In the genomic region with DNA sequence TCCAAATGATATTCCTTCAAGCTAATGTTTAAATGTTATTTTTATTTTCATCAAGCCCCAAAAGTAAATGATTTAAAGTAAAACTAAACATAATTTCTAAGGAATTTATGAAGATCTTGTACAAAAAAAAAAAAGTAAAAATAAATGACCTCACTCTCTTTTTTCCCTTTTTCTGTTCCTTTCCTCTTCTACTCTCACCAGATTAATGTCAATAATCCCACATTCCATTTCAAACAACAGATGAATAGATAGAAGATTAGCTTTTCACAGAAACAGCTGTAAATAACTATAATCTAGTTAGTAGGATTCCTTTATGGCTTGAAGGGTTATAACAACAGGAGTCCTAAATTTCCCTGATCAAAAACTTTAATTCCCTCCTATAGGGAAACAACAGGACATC, we compare ENCODE assay signal across 10 cellular contexts.
"Had no signal": no experiment of that assay in that cellular context is flagged by ENCODE, and none has a peak within 500 bp of the region (broad histone marks: within the 10 kb centered on the region; RNA-seq: fewer than 3 reads in every experiment).

No MANE protein-coding gene starts in this region.

- FAIRE-seq: H1, H54, HTR-8/SVneo, K562 had no signal

- H3K9me3 Mint-ChIP-seq: GM23338, H9, HFFc6 had no signal

- H3K27ac Mint-ChIP-seq: GM23338, H9, HFFc6 had no signal

- H2AFZ ChIP-seq: GM23338 had no signal

- H3K4me2 ChIP-seq: GM23338 had no signal

- H3K4me3 Mint-ChIP-seq: GM23338, H9, HFFc6 had no signal

- DNase-seq: H9, HCEC 1CT, HFFc6, IMR-90 had no signal

- H3K27ac ChIP-seq: HL-60 had no signal

- ATAC-seq: GM23338, K562 had no signal

- H3K4me3 ChIP-seq: GM23338, K562 had no signal
